Comparison of ENCODE assay signal across 11 cellular contexts in the genomic region with DNA sequence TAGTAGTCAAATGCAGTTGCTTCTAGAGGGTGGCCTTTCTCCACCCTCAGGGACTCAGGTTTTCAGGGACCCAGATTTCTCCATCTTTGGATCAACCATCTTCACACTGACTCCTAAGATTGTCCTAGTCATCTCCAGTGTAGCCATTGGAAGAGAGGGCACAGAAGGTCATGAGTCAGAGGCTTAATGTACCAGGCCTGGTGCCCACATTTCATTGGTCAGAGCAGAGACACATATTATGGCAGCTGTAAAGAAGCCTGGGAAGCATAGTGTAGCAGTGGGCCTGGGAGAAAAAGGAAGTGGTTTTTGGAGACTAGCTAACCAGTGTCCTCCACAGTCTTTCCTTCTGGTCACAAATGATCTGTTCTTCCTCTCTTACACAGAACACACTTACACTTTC.
"Had no signal": no experiment of that assay in that cellular context is flagged by ENCODE, and none has a peak within 500 bp of the region (broad histone marks: within the 10 kb centered on the region; RNA-seq: fewer than 3 reads in every experiment).

No MANE protein-coding gene starts in this region.

- H3K4me1 ChIP-seq: breast epithelium, left ventricle myocardium inferior, pancreas, tibial nerve, vagina had no signal

- H3K27ac ChIP-seq: breast epithelium, left ventricle myocardium inferior, pancreas, tibial nerve, vagina had no signal

- H3K4me3 ChIP-seq: breast epithelium, left ventricle myocardium inferior, pancreas, tibial nerve, vagina had no signal

- H3K36me3 ChIP-seq: breast epithelium, left ventricle myocardium inferior, pancreas, tibial nerve, vagina had no signal

- H3K27me3 ChIP-seq: breast epithelium, pancreas, tibial nerve, vagina had no signal

- DNase-seq: activated CD4-positive, alpha-beta memory T cell treated with anti-CD3 and anti-CD28 coated beads, Interleukin-2, amount 10 ng/mL, durations not matched to agents 7 days and 5 days; activated gamma-delta T cell treated with Interleukin-2 at 50 U/mL for 16 hours; activated naive CD8-positive, alpha-beta T cell treated with anti-CD3 and anti-CD28 coated beads for 36 hours; activated T-cell treated with anti-CD3 and anti-CD28 coated beads, Interleukin-2, amount 50 U/mL, for 48 hours; left ventricle myocardium inferior; pancreas; small intestine; stimulated activated naive B cell treated with anti-CD40 and anti-IgM and Interleukin-4, amounts not matched to agents 10 μg/mL and 1 μg/mL and 100 μg/mL, for 72 hours had no signal

- H3K9me3 ChIP-seq: breast epithelium, left ventricle myocardium inferior, pancreas, vagina had no signal

- ATAC-seq: pancreas had no signal
